In the genomic region with DNA sequence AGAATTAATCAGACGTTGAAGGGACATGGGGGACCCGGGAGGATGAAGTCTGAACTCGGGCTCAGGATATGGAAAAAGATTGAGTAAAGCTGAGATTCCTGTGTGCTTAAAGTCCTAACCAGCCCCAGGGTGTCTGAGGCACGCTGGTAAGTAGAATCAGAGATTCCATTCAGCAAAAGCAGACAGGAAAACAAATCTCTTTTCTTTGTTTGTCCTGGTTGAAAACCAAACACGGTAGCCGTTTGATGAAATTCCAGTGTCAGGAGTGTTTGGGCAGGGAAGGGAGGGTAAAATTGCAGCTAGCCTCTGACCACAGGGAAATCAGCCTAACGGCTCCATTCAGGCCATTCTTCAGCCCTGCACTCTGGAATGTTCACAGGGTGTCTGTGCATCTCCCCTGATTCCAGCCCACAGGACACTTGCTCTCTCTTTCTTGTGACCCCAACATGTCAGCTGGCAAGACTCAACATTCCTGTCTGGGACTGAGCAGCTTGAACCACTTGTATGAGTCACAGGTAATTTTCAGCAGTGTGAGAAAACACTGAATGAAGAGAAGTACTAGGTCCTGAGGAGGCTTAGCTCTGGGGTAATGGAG, we compare ENCODE assay signal across 9 cellular contexts. TPM values are rescaled to one million over a fixed set of nuclear protein-coding genes. Genes with fewer than 3 reads are reported as not detected.
DNase-seq lines count a peak whose midpoint lies in the region; ATAC-seq, FAIRE-seq and TF ChIP-seq lines count a peak whose summit lies in the region.
"Had no signal": no experiment of that assay in that cellular context is flagged by ENCODE, and none has a peak within 500 bp of the region (broad histone marks: within the 10 kb centered on the region; RNA-seq: fewer than 3 reads in every experiment).

No MANE protein-coding gene starts in this region.

- H3K9me3 ChIP-seq in mucosa of rectum (ENCODE audit: control insufficient read depth in 2 of 2, low read length in 2 of 2): no peaks in the 10 kb centered on the region

- intact Hi-C loops in dorsolateral prefrontal cortex (cut with DNase I): no loop called here

- H3K36me3 ChIP-seq in mucosa of rectum (ENCODE audit: control insufficient read depth in 2 of 2, insufficient read depth in 2 of 2, low read length in 2 of 2): no peaks in the 10 kb centered on the region

- ATAC-seq in GM21717 (IDR thresholded peaks at IDR 0.05; ENCODE audit: unreplicated experiment) (no peak), HG03108 (IDR thresholded peaks at IDR 0.05; ENCODE audit: unreplicated experiment) (no peak), GM18868 (IDR thresholded peaks at IDR 0.05; ENCODE audit: unreplicated experiment) (no peak), HG03095 (IDR thresholded peaks at IDR 0.05; ENCODE audit: unreplicated experiment) (no peak)

- H3K9ac ChIP-seq in mucosa of rectum (ENCODE audit: low read depth in 1 of 2, low read length in 2 of 2): peak overlapping the region in 1 of 2 donors; percentile 34

- H3K4me3 ChIP-seq in dorsolateral prefrontal cortex: no peak overlapping the region
- no peak overlapping the region for H3K4me3 ChIP-seq in mucosa of rectum (ENCODE audit: low read length in 2 of 2)

- H3K27ac ChIP-seq in dorsolateral prefrontal cortex (peak overlapping the region in 54 of 59 donors; percentile 1 to 80 (median 57)), mucosa of rectum (ENCODE audit: low read depth in 2 of 2, low read length in 2 of 2) (peak overlapping the region; percentile 16 to 56)

- H3K4me1 ChIP-seq in mucosa of rectum (ENCODE audit: control insufficient read depth in 2 of 2, insufficient read depth in 2 of 2, low read length in 2 of 2): peaks cover 5 to 6% of the 10 kb centered on the region in 2 donors

- peak; percentile 82 for FAIRE-seq in G401.6 (lab: Jason Lieb, UNC)
- FAIRE-seq: TTC549 had no signal

- no peak for TF ChIP-seq CTCF in dorsolateral prefrontal cortex (IDR thresholded peaks at IDR 0.05 in 54 of 56, conservative IDR thresholded peaks at IDR 0.05 in 2 of 56; ENCODE audit: low read depth in 1 of 56, partially characterized antibody in 56 of 56)

- DNase-seq in NCI-H460 (ENCODE audit: extremely low read depth, low read depth): peak; percentile 66
- no peak for DNase-seq in dorsolateral prefrontal cortex

- H3K27me3 ChIP-seq in dorsolateral prefrontal cortex (no peaks in the 10 kb centered on the region), mucosa of rectum (ENCODE audit: control insufficient read depth in 2 of 2, insufficient read depth in 2 of 2, low read length in 2 of 2) (no peaks in the 10 kb centered on the region)

RNA-seq across cellular contexts. Expression of a gene that starts 31.0 kb away (rescaled TPM):
- 0.45 TPM in 1 of 2 replicates, not detected in the other for total RNA-seq in NCI-H460 (2014; rRNA removed; shearing (Covaris generic))
- polyA plus RNA-seq in NCI-H460 (2014; cell fraction: nucleus; rRNA removed): 0.24 TPM in 1 of 2 replicates, not detected in the other
- 10 to 100 TPM in 88 of 120 experiments, 1 to 10 TPM in 32; 1.6 to 80.0 (median 16.4) TPM for total RNA-seq in dorsolateral prefrontal cortex
